ENCODE assay signal across 1 cellular context in genomic region chr9:133348763-133349573, GRCh38.
TF ChIP-seq lines count a peak whose summit lies in the region.

No MANE protein-coding gene starts in this region.

TF ChIP-seq in GM12878, 131 proteins besides CTCF, POLR2A, EP300 and RAD21:
- TF ChIP-seq CREM (IDR thresholded peaks at IDR 0.05; ENCODE audit: low read depth) (no peak), CBX5 (IDR thresholded peaks at IDR 0.05; ENCODE audit: low read depth) (no peak), NBN (IDR thresholded peaks at IDR 0.05) (no peak), FOXK2 (IDR thresholded peaks at IDR 0.05) (no peak), MLLT1 (IDR thresholded peaks at IDR 0.05) (no peak), ZSCAN29 (IDR thresholded peaks at IDR 0.05) (no peak), ZBED1 (IDR thresholded peaks at IDR 0.05; ENCODE audit: borderline replicate concordance) (no peak), GATAD2B (conservative IDR thresholded peaks at IDR 0.05; ENCODE audit: low read depth) (no peak), POLR2AphosphoS5 (IDR thresholded peaks at IDR 0.05; ENCODE audit: low read length) (no peak), JUNB (IDR thresholded peaks at IDR 0.05) (no peak), CREB1 (IDR thresholded peaks at IDR 0.05; ENCODE audit: low read depth) (no peak)
- TF ChIP-seq, protein P1, sequence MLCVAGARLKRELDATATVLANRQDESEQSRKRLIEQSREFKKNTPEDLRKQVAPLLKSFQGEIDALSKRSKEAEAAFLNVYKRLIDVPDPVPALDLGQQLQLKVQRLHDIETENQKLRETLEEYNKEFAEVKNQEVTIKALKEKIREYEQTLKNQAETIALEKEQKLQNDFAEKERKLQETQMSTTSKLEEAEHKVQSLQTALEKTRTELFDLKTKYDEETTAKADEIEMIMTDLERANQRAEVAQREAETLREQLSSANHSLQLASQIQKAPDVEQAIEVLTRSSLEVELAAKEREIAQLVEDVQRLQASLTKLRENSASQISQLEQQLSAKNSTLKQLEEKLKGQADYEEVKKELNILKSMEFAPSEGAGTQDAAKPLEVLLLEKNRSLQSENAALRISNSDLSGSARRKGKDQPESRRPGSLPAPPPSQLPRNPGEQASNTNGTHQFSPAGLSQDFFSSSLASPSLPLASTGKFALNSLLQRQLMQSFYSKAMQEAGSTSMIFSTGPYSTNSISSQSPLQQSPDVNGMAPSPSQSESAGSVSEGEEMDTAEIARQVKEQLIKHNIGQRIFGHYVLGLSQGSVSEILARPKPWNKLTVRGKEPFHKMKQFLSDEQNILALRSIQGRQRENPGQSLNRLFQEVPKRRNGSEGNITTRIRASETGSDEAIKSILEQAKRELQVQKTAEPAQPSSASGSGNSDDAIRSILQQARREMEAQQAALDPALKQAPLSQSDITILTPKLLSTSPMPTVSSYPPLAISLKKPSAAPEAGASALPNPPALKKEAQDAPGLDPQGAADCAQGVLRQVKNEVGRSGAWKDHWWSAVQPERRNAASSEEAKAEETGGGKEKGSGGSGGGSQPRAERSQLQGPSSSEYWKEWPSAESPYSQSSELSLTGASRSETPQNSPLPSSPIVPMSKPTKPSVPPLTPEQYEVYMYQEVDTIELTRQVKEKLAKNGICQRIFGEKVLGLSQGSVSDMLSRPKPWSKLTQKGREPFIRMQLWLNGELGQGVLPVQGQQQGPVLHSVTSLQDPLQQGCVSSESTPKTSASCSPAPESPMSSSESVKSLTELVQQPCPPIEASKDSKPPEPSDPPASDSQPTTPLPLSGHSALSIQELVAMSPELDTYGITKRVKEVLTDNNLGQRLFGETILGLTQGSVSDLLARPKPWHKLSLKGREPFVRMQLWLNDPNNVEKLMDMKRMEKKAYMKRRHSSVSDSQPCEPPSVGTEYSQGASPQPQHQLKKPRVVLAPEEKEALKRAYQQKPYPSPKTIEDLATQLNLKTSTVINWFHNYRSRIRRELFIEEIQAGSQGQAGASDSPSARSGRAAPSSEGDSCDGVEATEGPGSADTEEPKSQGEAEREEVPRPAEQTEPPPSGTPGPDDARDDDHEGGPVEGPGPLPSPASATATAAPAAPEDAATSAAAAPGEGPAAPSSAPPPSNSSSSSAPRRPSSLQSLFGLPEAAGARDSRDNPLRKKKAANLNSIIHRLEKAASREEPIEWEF (IDR thresholded peaks at IDR 0.05; ENCODE audit: insufficient replicate concordance, low read depth, low read length) = no peak
- TF ChIP-seq, protein P2, sequence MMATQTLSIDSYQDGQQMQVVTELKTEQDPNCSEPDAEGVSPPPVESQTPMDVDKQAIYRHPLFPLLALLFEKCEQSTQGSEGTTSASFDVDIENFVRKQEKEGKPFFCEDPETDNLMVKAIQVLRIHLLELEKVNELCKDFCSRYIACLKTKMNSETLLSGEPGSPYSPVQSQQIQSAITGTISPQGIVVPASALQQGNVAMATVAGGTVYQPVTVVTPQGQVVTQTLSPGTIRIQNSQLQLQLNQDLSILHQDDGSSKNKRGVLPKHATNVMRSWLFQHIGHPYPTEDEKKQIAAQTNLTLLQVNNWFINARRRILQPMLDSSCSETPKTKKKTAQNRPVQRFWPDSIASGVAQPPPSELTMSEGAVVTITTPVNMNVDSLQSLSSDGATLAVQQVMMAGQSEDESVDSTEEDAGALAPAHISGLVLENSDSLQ (IDR thresholded peaks at IDR 0.05) = no peak
- TF ChIP-seq, protein P3, sequence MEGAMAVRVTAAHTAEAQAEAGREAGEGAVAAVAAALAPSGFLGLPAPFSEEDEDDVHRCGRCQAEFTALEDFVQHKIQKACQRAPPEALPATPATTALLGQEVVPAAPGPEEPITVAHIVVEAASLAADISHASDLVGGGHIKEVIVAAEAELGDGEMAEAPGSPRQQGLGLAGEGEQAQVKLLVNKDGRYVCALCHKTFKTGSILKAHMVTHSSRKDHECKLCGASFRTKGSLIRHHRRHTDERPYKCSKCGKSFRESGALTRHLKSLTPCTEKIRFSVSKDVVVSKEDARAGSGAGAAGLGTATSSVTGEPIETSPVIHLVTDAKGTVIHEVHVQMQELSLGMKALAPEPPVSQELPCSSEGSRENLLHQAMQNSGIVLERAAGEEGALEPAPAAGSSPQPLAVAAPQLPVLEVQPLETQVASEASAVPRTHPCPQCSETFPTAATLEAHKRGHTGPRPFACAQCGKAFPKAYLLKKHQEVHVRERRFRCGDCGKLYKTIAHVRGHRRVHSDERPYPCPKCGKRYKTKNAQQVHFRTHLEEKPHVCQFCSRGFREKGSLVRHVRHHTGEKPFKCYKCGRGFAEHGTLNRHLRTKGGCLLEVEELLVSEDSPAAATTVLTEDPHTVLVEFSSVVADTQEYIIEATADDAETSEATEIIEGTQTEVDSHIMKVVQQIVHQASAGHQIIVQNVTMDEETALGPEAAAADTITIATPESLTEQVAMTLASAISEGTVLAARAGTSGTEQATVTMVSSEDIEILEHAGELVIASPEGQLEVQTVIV (IDR thresholded peaks at IDR 0.05; ENCODE audit: borderline replicate concordance, partially characterized antibody) = no peak
